Comparison of ENCODE assay signal across 20 cellular contexts in genomic region chr5:141656396-141656795, GRCh38.
"Had no signal": no experiment of that assay in that cellular context is flagged by ENCODE, and none has a peak within 500 bp of the region (broad histone marks: within the 10 kb centered on the region; RNA-seq: fewer than 3 reads in every experiment).

No MANE protein-coding gene starts in this region.

- H3K4me1 Mint-ChIP-seq: endodermal cell had no signal

- H3K9me3 ChIP-seq: colonic mucosa, esophagus muscularis mucosa, gastrocnemius medialis, heart right ventricle, left lung, lower lobe of right lung had no signal

- DNase-seq: cerebellar nuclear complex; colonic mucosa; cortex of kidney; effector CD8-positive, alpha-beta T cell; effector memory CD8-positive, alpha-beta T cell; endodermal cell; foreskin melanocyte; gastrocnemius medialis; glutamatergic neuron; head of caudate nucleus; heart right ventricle; hippocampal formation; left cardiac atrium; left lung; left ventricle myocardium superior; lower lobe of right lung; mesendoderm; midbrain had no signal

- H3K9me3 Mint-ChIP-seq: dendritic cell treated with granulocyte-macrophage colony-stimulating factor and Interleukin-4, amounts not matched to agents 40 ng/mL and 50 ng/mL, for 4 days; effector memory CD8-positive, alpha-beta T cell; endodermal cell had no signal

- H3K27ac Mint-ChIP-seq: dendritic cell treated with granulocyte-macrophage colony-stimulating factor and Interleukin-4, amounts not matched to agents 40 ng/mL and 50 ng/mL, for 4 days; endodermal cell had no signal

- H3K27me3 ChIP-seq: colonic mucosa, esophagus muscularis mucosa, gastrocnemius medialis, heart right ventricle, left lung had no signal

- ATAC-seq: effector memory CD8-positive, alpha-beta T cell; gastrocnemius medialis; heart right ventricle; left cardiac atrium; left lung; left ventricle myocardium superior; lower lobe of right lung had no signal

- H3K4me3 Mint-ChIP-seq: dendritic cell treated with granulocyte-macrophage colony-stimulating factor and Interleukin-4, amounts not matched to agents 40 ng/mL and 50 ng/mL, for 4 days; effector memory CD8-positive, alpha-beta T cell; endodermal cell had no signal

- H3K27ac ChIP-seq: colonic mucosa, esophagus muscularis mucosa, gastrocnemius medialis, heart right ventricle, left lung, lower lobe of right lung had no signal

- H3K27me3 Mint-ChIP-seq: effector memory CD8-positive, alpha-beta T cell had no signal

- H3K36me3 ChIP-seq: colonic mucosa, gastrocnemius medialis had no signal

- H3K4me1 ChIP-seq: colonic mucosa, gastrocnemius medialis had no signal

- H3K4me3 ChIP-seq: colonic mucosa, esophagus muscularis mucosa, gastrocnemius medialis, heart right ventricle, left lung, lower lobe of right lung had no signal
